ENCODE assay signal across 28 cellular contexts in the genomic region with DNA sequence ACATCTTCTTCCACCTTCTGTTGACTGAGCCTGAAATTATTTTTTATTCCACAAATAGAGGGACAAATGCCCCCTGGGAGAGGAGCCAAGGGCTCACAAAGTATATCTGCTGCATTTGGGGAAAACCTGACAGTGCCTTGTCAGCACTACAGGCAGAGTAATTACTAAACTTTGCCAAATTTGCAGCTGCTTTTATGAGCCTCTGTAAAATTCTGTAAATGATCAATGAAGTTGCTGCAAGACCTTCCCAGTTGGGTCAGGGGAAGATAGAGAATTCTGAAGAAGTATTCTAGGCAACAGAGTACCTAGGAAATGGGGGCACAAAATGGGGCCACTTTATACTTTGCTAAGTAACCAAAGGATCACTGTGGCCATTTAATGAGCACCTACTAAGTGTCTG. TPM values are rescaled to one million over a fixed set of nuclear protein-coding genes. Genes with fewer than 3 reads are reported as not detected.
"Had no signal": no experiment of that assay in that cellular context is flagged by ENCODE, and none has a peak within 500 bp of the region (broad histone marks: within the 10 kb centered on the region; RNA-seq: fewer than 3 reads in every experiment).

No MANE protein-coding gene starts in this region.

- H3K27ac ChIP-seq: coronary artery, dorsolateral prefrontal cortex, esophagus squamous epithelium, gastrocnemius medialis, heart right ventricle, left lung, lower lobe of right lung had no signal

- H3K36me3 ChIP-seq: esophagus squamous epithelium, gastrocnemius medialis, heart right ventricle, left lung, lower lobe of right lung had no signal

- H3K4me3 ChIP-seq: coronary artery, dorsolateral prefrontal cortex, esophagus squamous epithelium, gastrocnemius medialis, heart right ventricle, left lung, lower lobe of right lung had no signal

- ATAC-seq: gastrocnemius medialis, heart right ventricle, left cardiac atrium, left lung, left ventricle myocardium superior, lower lobe of right lung had no signal

- DNase-seq: dermis blood vessel endothelial cell; dorsolateral prefrontal cortex; effector CD4-positive, alpha-beta T cell; effector memory CD4-positive, alpha-beta T cell; esophagus squamous epithelium; foreskin fibroblast; foreskin melanocyte; gastrocnemius medialis; glutamatergic neuron; head of caudate nucleus; heart right ventricle; hippocampal formation; left cardiac atrium; left lung; left ventricle myocardium superior; lower lobe of right lung; mesendoderm; midbrain; naive B cell had no signal

- H3K9me3 ChIP-seq: gastrocnemius medialis had no signal

- H3K4me1 ChIP-seq: esophagus squamous epithelium, gastrocnemius medialis, heart right ventricle, left lung, lower lobe of right lung had no signal

RNA-seq across cellular contexts. Expression of a gene that starts 10.5 kb away (rescaled TPM):
- total RNA-seq: dermis blood vessel endothelial cell, dorsolateral prefrontal cortex, endothelial cell of umbilical vein, epithelial cell of proximal tubule, esophagus squamous epithelium, gastrocnemius medialis, glomerular endothelial cell, heart right ventricle, kidney epithelial cell, left cardiac atrium, left lung, left ventricle myocardium superior, lower leg skin, lower lobe of right lung, lung microvascular endothelial cell, mononuclear cell, myocyte had no signal
